Comparison of ENCODE assay signal across 8 cellular contexts in the genomic region with DNA sequence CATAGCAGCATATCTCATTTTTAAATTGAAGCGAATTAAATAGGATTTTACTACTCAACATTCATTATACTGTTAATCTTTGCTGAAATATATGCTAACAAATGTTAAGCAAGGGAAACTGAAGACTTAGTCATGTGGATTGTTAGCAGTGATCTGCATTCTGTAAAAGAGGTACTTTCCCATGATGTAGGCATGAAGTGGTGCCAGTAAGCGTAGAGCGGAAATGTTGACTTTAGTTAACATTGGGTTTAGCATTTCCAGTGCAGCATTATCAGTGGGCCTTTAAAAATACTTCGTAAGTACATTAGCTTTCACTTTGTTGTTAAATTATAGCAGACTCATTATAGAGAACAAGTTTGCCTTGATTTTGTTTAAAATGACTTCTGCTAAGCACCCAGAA.
DNase-seq lines count a peak whose midpoint lies in the region; ATAC-seq, FAIRE-seq and TF ChIP-seq lines count a peak whose summit lies in the region.

No MANE protein-coding gene starts in this region.

- H3K27me3 ChIP-seq in thoracic aorta (replicated peaks; ENCODE audit: insufficient read depth) = no peaks in the 10 kb centered on the region

- no peak for TF ChIP-seq POLR2A in GM12891 (IDR thresholded peaks at IDR 0.05; ENCODE audit: low read depth, low read length)

- H3K9me3 ChIP-seq in SK-N-MC (ENCODE audit: low read depth, low read length) (no peaks in the 10 kb centered on the region), thoracic aorta (no peaks in the 10 kb centered on the region)

- TF ChIP-seq CTCF in thoracic aorta (IDR thresholded peaks at IDR 0.05) = no peak

- no peak overlapping the region for H3K9ac ChIP-seq in SK-N-MC (ENCODE audit: insufficient read length)

- H3K27ac ChIP-seq in SK-N-MC = peak overlapping the region; percentile 66; the same call in 1 of the 2 replicates
- peak overlapping the region; percentile 36 for H3K27ac ChIP-seq in epithelial cell of prostate
- peak overlapping the region in 1 of 2 donors; percentile 42 for H3K27ac ChIP-seq in thoracic aorta

- H3K4me1 ChIP-seq in thoracic aorta (ENCODE audit: control insufficient read depth in 1 of 2, low read depth in 2 of 2) = peaks cover 13 to 27% of the 10 kb centered on the region in 2 donors

- FAIRE-seq in GM12891 (lab: Jason Lieb, UNC) = peak; percentile 94

- no peak overlapping the region for H3K4me3 ChIP-seq in SK-N-MC
- peak overlapping the region; percentile 4 for H3K4me3 ChIP-seq in thoracic aorta

- peaks cover 87% of the 10 kb centered on the region for H3K36me3 ChIP-seq in SK-N-MC (ENCODE audit: insufficient read depth, low read length)
- H3K36me3 ChIP-seq in thoracic aorta = no peaks in the 10 kb centered on the region

- ATAC-seq in GM21529 (IDR thresholded peaks at IDR 0.05; ENCODE audit: unreplicated experiment) = peak; percentile 65
- ATAC-seq in thoracic aorta (ENCODE audit: insufficient number of reproducible peaks, low FRiP score, low read depth) = no peak

- DNase-seq in GM12891 (ENCODE audit: insufficient read length, low spot score) (no peak), SK-N-MC (ENCODE audit: low read depth, low spot score) (no peak), epithelial cell of prostate (ENCODE audit: low read depth, low spot score) (peak; percentile 33), thoracic aorta (ENCODE audit: low spot score) (no peak), HK-2 (ENCODE audit: unreplicated experiment) (no peak), RPMI8226 (no peak), iPS-NIHi11 (ENCODE audit: low spot score) (no peak)

TF ChIP-seq in GM12891, 5 proteins besides CTCF, POLR2A, EP300 and RAD21:
- peak; percentile 31; the same call in 1 of the 2 replicates for TF ChIP-seq POLR2AphosphoS5 (IDR thresholded peaks at IDR 0.05; ENCODE audit: low read depth, low read length)
- no peak for TF ChIP-seq TAF1 (IDR thresholded peaks at IDR 0.05; ENCODE audit: low read depth, low read length)
- TF ChIP-seq SPI1 (IDR thresholded peaks at IDR 0.05; ENCODE audit: low read depth, low read length) = peak; percentile 43
- TF ChIP-seq POU2F2 (IDR thresholded peaks at IDR 0.05; ENCODE audit: low read depth, low read length) = no peak
- no peak for TF ChIP-seq PAX5 (IDR thresholded peaks at IDR 0.05; ENCODE audit: insufficient read depth, low read length, severe bottlenecking)
